Comparison of ENCODE assay signal across 8 cellular contexts in the genomic region with DNA sequence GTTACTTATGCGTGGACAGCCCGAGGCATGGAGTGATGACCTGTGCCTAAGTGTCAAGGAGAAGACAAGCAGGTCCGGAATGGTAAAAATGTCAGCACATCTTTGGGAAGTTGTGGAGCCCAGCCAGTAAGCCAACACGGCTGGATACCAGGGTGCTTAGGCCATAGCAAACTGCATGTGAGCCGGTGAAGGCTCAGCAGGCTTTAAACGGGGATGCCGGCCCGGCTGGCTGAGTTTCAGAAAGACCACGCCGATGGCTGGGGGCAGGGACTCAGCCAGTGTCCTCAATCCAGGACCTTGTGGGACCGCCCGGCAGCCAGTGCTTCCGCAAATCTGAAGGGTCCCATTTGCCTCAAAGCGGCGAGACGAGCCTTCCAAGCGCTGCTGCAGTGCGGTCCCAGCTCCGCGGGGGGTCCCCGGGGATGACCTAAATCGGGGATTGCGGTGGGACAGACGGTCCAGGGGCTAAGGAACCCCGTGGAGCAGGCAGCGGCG. TPM values are rescaled to one million over a fixed set of nuclear protein-coding genes. Genes with fewer than 3 reads are reported as not detected.
DNase-seq lines count a peak whose midpoint lies in the region; ATAC-seq and TF ChIP-seq lines count a peak whose summit lies in the region.

No MANE protein-coding gene starts in this region.

- H3K4me2 ChIP-seq in parathyroid adenoma (ENCODE audit: low read length): peak overlapping the region; percentile 73

- peaks cover 0 to 15% (median 6%) of the 10 kb centered on the region in 4 donors for H3K4me1 Mint-ChIP-seq in CD4-positive, CD25-positive, alpha-beta regulatory T cell

- no peak overlapping the region for H3K27ac Mint-ChIP-seq in CD4-positive, CD25-positive, alpha-beta regulatory T cell

- peak overlapping the region; percentile 13 to 90 (median 74) for H3K4me3 Mint-ChIP-seq in CD4-positive, CD25-positive, alpha-beta regulatory T cell

- ATAC-seq in CD4-positive, CD25-positive, alpha-beta regulatory T cell (ENCODE audit: low read depth in 2 of 2): no peak
- ATAC-seq in GM19455 (IDR thresholded peaks at IDR 0.05; ENCODE audit: unreplicated experiment) (no peak), HG02870 (IDR thresholded peaks at IDR 0.05; ENCODE audit: unreplicated experiment) (no peak), HG02884 (IDR thresholded peaks at IDR 0.05; ENCODE audit: unreplicated experiment) (no peak)

- TF ChIP-seq CTCF in VCaP (conservative IDR thresholded peaks at IDR 0.05): no peak
- TF ChIP-seq CTCF in foreskin fibroblast (IDR thresholded peaks at IDR 0.05; ENCODE audit: low read depth, low read length): no peak
- TF ChIP-seq CTCF in parathyroid adenoma (IDR thresholded peaks at IDR 0.05): no peak

- no peaks in the 10 kb centered on the region for H3K9me3 ChIP-seq in CD4-positive, CD25-positive, alpha-beta regulatory T cell (ENCODE audit: control insufficient read depth in 2 of 2, low read length in 2 of 2)
- no peaks in the 10 kb centered on the region for H3K9me3 ChIP-seq in parathyroid adenoma (ENCODE audit: control insufficient read depth, low read length)

- peaks cover 11% of the 10 kb centered on the region for H3K27me3 ChIP-seq in CD4-positive, CD25-positive, alpha-beta regulatory T cell (ENCODE audit: control insufficient read depth, insufficient read depth, low read length)
- no peaks in the 10 kb centered on the region for H3K27me3 ChIP-seq in parathyroid adenoma (ENCODE audit: control insufficient read depth, insufficient read depth, low read length)

- no peaks in the 10 kb centered on the region for H3K36me3 Mint-ChIP-seq in CD4-positive, CD25-positive, alpha-beta regulatory T cell

- peaks cover 0 to 4% (median 0%) of the 10 kb centered on the region in 7 donors for H3K9me3 Mint-ChIP-seq in CD4-positive, CD25-positive, alpha-beta regulatory T cell

- H3K36me3 ChIP-seq in CD4-positive, CD25-positive, alpha-beta regulatory T cell (ENCODE audit: control insufficient read depth, insufficient read depth, low read length): no peaks in the 10 kb centered on the region
- H3K36me3 ChIP-seq in parathyroid adenoma (ENCODE audit: control insufficient read depth, insufficient read depth, low read length): no peaks in the 10 kb centered on the region

- peaks cover 29% of the 10 kb centered on the region for H3K79me2 ChIP-seq in parathyroid adenoma

- H3K4me1 ChIP-seq in CD4-positive, CD25-positive, alpha-beta regulatory T cell (ENCODE audit: control insufficient read depth, insufficient read depth, low read length, poor library complexity, severe bottlenecking): no peaks in the 10 kb centered on the region
- H3K4me1 ChIP-seq in parathyroid adenoma: peaks cover 12% of the 10 kb centered on the region

- no peak overlapping the region for H3K27ac ChIP-seq in CD4-positive, CD25-positive, alpha-beta regulatory T cell (ENCODE audit: insufficient read depth, low read length, poor library complexity, severe bottlenecking)
- H3K27ac ChIP-seq in VCaP: peak overlapping the region; percentile 87
- no peak overlapping the region for H3K27ac ChIP-seq in parathyroid adenoma

- no peak overlapping the region for H3K4me3 ChIP-seq in CD4-positive, CD25-positive, alpha-beta regulatory T cell (ENCODE audit: low read depth, low read length)
- H3K4me3 ChIP-seq in foreskin fibroblast (ENCODE audit: low read depth in 1 of 2, low read length in 2 of 2) (peak overlapping the region; percentile 43 to 62), parathyroid adenoma (ENCODE audit: low read depth, low read length) (peak overlapping the region; percentile 38)

- peak overlapping the region; percentile 98 for H2AFZ ChIP-seq in parathyroid adenoma

- H3K27me3 Mint-ChIP-seq in CD4-positive, CD25-positive, alpha-beta regulatory T cell: peaks cover 58% of the 10 kb centered on the region

- DNase-seq in CD4-positive, CD25-positive, alpha-beta regulatory T cell: no peak
- DNase-seq in foreskin fibroblast (peak in 1 of 2 donors; percentile 36), NOMO-1 (lab: John Stamatoyannopoulos, UW; ENCODE audit: unreplicated experiment in 2 of 2) (no peak)

- no peak overlapping the region for H3K9ac ChIP-seq in parathyroid adenoma

RNA-seq across cellular contexts. Expression of gene AGAP1, which starts 0.9 kb away (rescaled TPM):
- total RNA-seq in CD4-positive, CD25-positive, alpha-beta regulatory T cell: 0.99 TPM
- not detected for polyA plus RNA-seq in CD4-positive, CD25-positive, alpha-beta regulatory T cell
